Comparison of ENCODE assay signal across 9 cellular contexts in the genomic region with DNA sequence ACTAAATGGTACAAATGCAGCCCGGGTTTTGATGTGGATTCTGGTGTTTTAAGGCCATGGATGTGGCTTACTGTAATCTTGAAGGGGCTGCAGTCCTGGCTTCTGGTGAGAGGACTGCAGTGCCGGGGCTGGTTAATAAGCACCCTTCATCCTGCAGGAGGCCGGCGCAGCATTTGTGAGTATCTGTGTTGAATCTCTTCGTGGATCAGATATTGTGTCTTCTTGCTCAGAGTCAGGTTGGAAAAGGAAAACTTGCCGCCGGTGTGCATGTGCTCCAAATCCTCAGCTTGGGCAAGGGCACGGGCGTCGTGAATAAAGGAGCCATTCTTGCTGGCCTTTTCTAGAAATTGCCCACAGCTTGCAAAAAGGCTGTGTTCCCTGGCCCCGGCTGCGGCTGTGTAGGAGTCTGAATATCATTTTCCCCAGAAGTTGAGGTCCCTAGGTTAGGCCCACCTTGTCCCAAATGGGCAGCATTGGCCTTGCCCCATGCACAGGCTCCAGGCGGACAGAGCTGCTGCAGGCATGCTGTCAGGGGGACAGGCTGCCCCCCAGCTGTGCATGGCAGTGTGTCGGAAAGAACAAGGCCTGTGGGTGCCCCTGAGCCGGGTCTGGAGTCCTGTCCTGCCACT. TPM values are rescaled to one million over a fixed set of nuclear protein-coding genes. Genes with fewer than 3 reads are reported as not detected.
DNase-seq lines count a peak whose midpoint lies in the region; ATAC-seq lines count a peak whose summit lies in the region.
"Had no signal": no experiment of that assay in that cellular context is flagged by ENCODE, and none has a peak within 500 bp of the region (broad histone marks: within the 10 kb centered on the region; RNA-seq: fewer than 3 reads in every experiment).

No MANE protein-coding gene starts in this region.

- peaks cover 40 to 67% of the 10 kb centered on the region in 2 donors for H3K36me3 Mint-ChIP-seq in CD4-positive, alpha-beta memory T cell
- H3K36me3 Mint-ChIP-seq in activated CD8-positive, alpha-beta T cell treated with anti-CD3 and anti-CD28 coated beads, Interleukin-2, amount 10 ng/mL, durations not matched to agents 7 days and 5 days (ENCODE audit: low read depth): peaks cover 64% of the 10 kb centered on the region
- peaks cover 6 to 9% of the 10 kb centered on the region in 2 donors for H3K36me3 Mint-ChIP-seq in naive B cell

- H3K9me3 Mint-ChIP-seq in CD4-positive, alpha-beta memory T cell: peaks cover 0 to 3% (median 0%) of the 10 kb centered on the region in 8 donors
- no peaks in the 10 kb centered on the region for H3K9me3 Mint-ChIP-seq in activated CD8-positive, alpha-beta T cell treated with anti-CD3 and anti-CD28 coated beads, Interleukin-2, amount 10 ng/mL, durations not matched to agents 7 days and 5 days (ENCODE audit: insufficient read depth)
- no peaks in the 10 kb centered on the region for H3K9me3 Mint-ChIP-seq in naive B cell

- POLR2A ChIA-PET in CD4-positive, alpha-beta memory T cell (lab: Charles Lee; ENCODE audit: partially characterized antibody): interaction anchor here (1.3 to 1.9 kb wide), 3 partner anchors 30 to 40 kb away, joined by 4 to 6 read pairs (median 5); a partner anchor contains a TSS
- POLR2A ChIA-PET in activated CD8-positive, alpha-beta T cell treated with anti-CD3 and anti-CD28 coated beads, Interleukin-2, amount 10 ng/mL, durations not matched to agents 7 days and 5 days (lab: Charles Lee): no interaction called here

- ATAC-seq in activated CD8-positive, alpha-beta T cell treated with anti-CD3 and anti-CD28 coated beads, Interleukin-2, amount 10 ng/mL, durations not matched to agents 7 days and 5 days: no peak
- ATAC-seq in naive B cell (ENCODE audit: low read depth in 2 of 2) (no peak), GM21390 (IDR thresholded peaks at IDR 0.05; ENCODE audit: unreplicated experiment) (no peak)

- peaks cover 56% of the 10 kb centered on the region for H3K4me1 ChIP-seq in BLaER1
- H3K4me1 ChIP-seq in CD4-positive, alpha-beta memory T cell (ENCODE audit: insufficient read depth, low read length): peaks cover 11% of the 10 kb centered on the region

- intact Hi-C loops in CD4-positive, alpha-beta memory T cell (cut with micrococcal nuclease): no loop called here

- H3K36me3 ChIP-seq in BLaER1: peaks cover 77% of the 10 kb centered on the region
- peaks cover 17% of the 10 kb centered on the region for H3K36me3 ChIP-seq in CD4-positive, alpha-beta memory T cell (ENCODE audit: insufficient read depth, low read length)

- H4K20me1 ChIP-seq in BLaER1: peaks cover 36% of the 10 kb centered on the region

- no peak for DNase-seq in CD4-positive, alpha-beta memory T cell
- no peak for DNase-seq in activated CD8-positive, alpha-beta T cell treated with anti-CD3 and anti-CD28 coated beads, Interleukin-2, amount 10 ng/mL, durations not matched to agents 7 days and 5 days
- DNase-seq in naive B cell (no peak), hippocampal formation (lab: John Stamatoyannopoulos, UW) (no peak)
- DNase-seq in stimulated activated CD4-positive, alpha-beta T cell treated with anti-CD3 and anti-CD28 coated beads, Interleukin-2, amount 100 ng/mL, for 24 hours: no peak
- DNase-seq: amniotic stem cell, mesendoderm had no signal

- H3K4me1 Mint-ChIP-seq in CD4-positive, alpha-beta memory T cell: peaks cover 11 to 36% (median 26%) of the 10 kb centered on the region in 4 donors
- H3K4me1 Mint-ChIP-seq in activated CD8-positive, alpha-beta T cell treated with anti-CD3 and anti-CD28 coated beads, Interleukin-2, amount 10 ng/mL, durations not matched to agents 7 days and 5 days (ENCODE audit: low read depth): peaks cover 28% of the 10 kb centered on the region
- H3K4me1 Mint-ChIP-seq in naive B cell: peaks cover 36 to 70% (median 61%) of the 10 kb centered on the region in 3 donors

- H3K4me3 ChIP-seq in BLaER1: no peak overlapping the region
- H3K4me3 ChIP-seq in CD4-positive, alpha-beta memory T cell (ENCODE audit: low read length in 2 of 2): peak overlapping the region; percentile 37 to 74

- no peaks in the 10 kb centered on the region for H3K9me3 ChIP-seq in BLaER1
- no peaks in the 10 kb centered on the region for H3K9me3 ChIP-seq in CD4-positive, alpha-beta memory T cell (ENCODE audit: control insufficient read depth in 1 of 2, low read length in 2 of 2)

- H3K4me2 ChIP-seq in BLaER1: peak overlapping the region; percentile 92

- H3K27me3 Mint-ChIP-seq in CD4-positive, alpha-beta memory T cell: no peaks in the 10 kb centered on the region
- no peaks in the 10 kb centered on the region for H3K27me3 Mint-ChIP-seq in activated CD8-positive, alpha-beta T cell treated with anti-CD3 and anti-CD28 coated beads, Interleukin-2, amount 10 ng/mL, durations not matched to agents 7 days and 5 days (ENCODE audit: low read depth)
- H3K27me3 Mint-ChIP-seq in naive B cell: no peaks in the 10 kb centered on the region

- H3K27me3 ChIP-seq in BLaER1: no peaks in the 10 kb centered on the region
- no peaks in the 10 kb centered on the region for H3K27me3 ChIP-seq in CD4-positive, alpha-beta memory T cell (ENCODE audit: insufficient read depth, low read length)

- CTCF ChIA-PET in CD4-positive, alpha-beta memory T cell (lab: Charles Lee; ENCODE audit: partially characterized antibody): interaction anchor here (1.3 to 6.7 kb wide), 6 partner anchors 13 to 631 kb away, joined by 3 to 157 read pairs (median 32); a partner anchor contains a TSS
- CTCF ChIA-PET in activated CD8-positive, alpha-beta T cell treated with anti-CD3 and anti-CD28 coated beads, Interleukin-2, amount 10 ng/mL, durations not matched to agents 7 days and 5 days (lab: Charles Lee): interaction anchor here (0.8 to 9.7 kb wide), 7 partner anchors 9 to 631 kb away, joined by 3 to 216 read pairs (median 25); a partner anchor contains a TSS

- peak overlapping the region; percentile 68 for H3K9ac ChIP-seq in BLaER1

- peak overlapping the region; percentile 59; the same call in 1 of the 2 replicates for H3K27ac ChIP-seq in BLaER1
- H3K27ac ChIP-seq in CD4-positive, alpha-beta memory T cell (ENCODE audit: low read depth, low read length): peak overlapping the region; percentile 63

- peak overlapping the region; percentile 85 to 97 (median 95) for H3K27ac Mint-ChIP-seq in CD4-positive, alpha-beta memory T cell
- H3K27ac Mint-ChIP-seq in activated CD8-positive, alpha-beta T cell treated with anti-CD3 and anti-CD28 coated beads, Interleukin-2, amount 10 ng/mL, durations not matched to agents 7 days and 5 days: peak overlapping the region; percentile 51
- H3K27ac Mint-ChIP-seq in naive B cell: peak overlapping the region; percentile 82 to 99 (median 96)

- peak overlapping the region; percentile 89 to 94 (median 92) for H3K4me3 Mint-ChIP-seq in CD4-positive, alpha-beta memory T cell
- peak overlapping the region; percentile 83 for H3K4me3 Mint-ChIP-seq in activated CD8-positive, alpha-beta T cell treated with anti-CD3 and anti-CD28 coated beads, Interleukin-2, amount 10 ng/mL, durations not matched to agents 7 days and 5 days
- H3K4me3 Mint-ChIP-seq in naive B cell: peak overlapping the region; percentile 72 to 96 (median 92)

RNA-seq across cellular contexts. Expression of a gene that starts 28.9 kb away (rescaled TPM):
- 10 to 100 TPM; 14.6 to 17.0 TPM for total RNA-seq in CD4-positive, alpha-beta memory T cell
- polyA plus RNA-seq in CD4-positive, alpha-beta memory T cell: 1 to 10 TPM; 3.4 to 5.0 TPM
- total RNA-seq in activated CD8-positive, alpha-beta T cell treated with anti-CD3 and anti-CD28 coated beads, Interleukin-2, amount 10 ng/mL, durations not matched to agents 7 days and 5 days: 10 to 100 TPM; 39.4 to 41.0 TPM
- polyA plus RNA-seq in naive B cell (ENCODE audit: low read depth in 6 of 6): 10 to 100 TPM; 18.6 to 30.0 (median 21.3) TPM

RNA-seq across cellular contexts. Expression of a gene that starts 39.9 kb away (rescaled TPM):
- total RNA-seq in CD4-positive, alpha-beta memory T cell: 10 to 100 TPM; 33.3 to 34.7 TPM
- 10 to 100 TPM; 70.6 to 72.1 TPM for polyA plus RNA-seq in CD4-positive, alpha-beta memory T cell
- 10 to 100 TPM; 50.7 to 52.4 TPM for total RNA-seq in activated CD8-positive, alpha-beta T cell treated with anti-CD3 and anti-CD28 coated beads, Interleukin-2, amount 10 ng/mL, durations not matched to agents 7 days and 5 days
- polyA plus RNA-seq in naive B cell (ENCODE audit: low read depth in 6 of 6): 10 to 100 TPM; 64.0 to 96.1 (median 75.4) TPM
